Comparison of ENCODE assay signal across 10 cellular contexts in genomic region chr9:129938291-129938979, GRCh38.
DNase-seq lines count a peak whose midpoint lies in the region; ATAC-seq and TF ChIP-seq lines count a peak whose summit lies in the region.
"Had no signal": no experiment of that assay in that cellular context is flagged by ENCODE, and none has a peak within 500 bp of the region (broad histone marks: within the 10 kb centered on the region; RNA-seq: fewer than 3 reads in every experiment).

No MANE protein-coding gene starts in this region.

- no peaks in the 10 kb centered on the region for H3K27me3 ChIP-seq in IMR-90 (ENCODE audit: control insufficient read depth, insufficient read depth, low read length)
- no peaks in the 10 kb centered on the region for H3K27me3 ChIP-seq in naive thymus-derived CD4-positive, alpha-beta T cell (ENCODE audit: control insufficient read depth in 2 of 2, insufficient read depth in 2 of 2, low read length in 2 of 2)

- no CpG with 5 or more reads among the region's 2 CpGs for WGBS in IMR-90 (ENCODE audit: extremely low coverage in 2 of 2, insufficient read length in 1 of 2), 2 experiments

- H2AFZ ChIP-seq in IMR-90 (replicated peaks; ENCODE audit: low read length, poor library complexity): peak overlapping the region; percentile 60
- no peak overlapping the region for H2AFZ ChIP-seq in OCI-LY7 (ENCODE audit: low read length)

- peak overlapping the region; percentile 76 for H2BK5ac ChIP-seq in IMR-90 (ENCODE audit: low read depth, low read length, poor library complexity, severe bottlenecking)

- H3K9me2 ChIP-seq in OCI-LY7 (ENCODE audit: insufficient read depth, low read length): no peaks in the 10 kb centered on the region

- H3K79me2 ChIP-seq in OCI-LY7 (ENCODE audit: insufficient read depth, low read depth, low read length): no peaks in the 10 kb centered on the region; the same call in 1 of the 2 replicates

- H3K9me3 Mint-ChIP-seq in naive thymus-derived CD4-positive, alpha-beta T cell: peaks cover 0 to 13% (median 3%) of the 10 kb centered on the region in 11 donors

- H3K36me3 ChIP-seq in IMR-90 (ENCODE audit: control insufficient read depth, insufficient read depth, low read length) (peaks cover 8% of the 10 kb centered on the region), OCI-LY7 (ENCODE audit: insufficient read depth, low read length) (peaks cover 59% of the 10 kb centered on the region)
- H3K36me3 ChIP-seq in naive thymus-derived CD4-positive, alpha-beta T cell (ENCODE audit: control insufficient read depth in 2 of 3, insufficient read depth in 3 of 3, low read length in 3 of 3): peaks cover 5 to 19% (median 8%) of the 10 kb centered on the region in 3 experiments

- TF ChIP-seq CTCF in AG10803 (conservative IDR thresholded peaks at IDR 0.05; ENCODE audit: low read length) (no peak), IMR-90 (conservative IDR thresholded peaks at IDR 0.05; ENCODE audit: low read depth, low read length) (no peak), OCI-LY7 (conservative IDR thresholded peaks at IDR 0.05; ENCODE audit: low read length) (no peak)

- peak overlapping the region; percentile 81 for H2BK20ac ChIP-seq in IMR-90 (ENCODE audit: low read depth, low read length)

- peak overlapping the region in 1 of 2 experiments; percentile 63; a peak in 2 of 4 replicates for H4K8ac ChIP-seq in IMR-90 (ENCODE audit: low read depth in 2 of 2, low read length in 2 of 2)

- in situ Hi-C loops in IMR-90 (cut with MboI; ENCODE audit: low sequenced_read_pairs): no loop called here

- peak overlapping the region; percentile 5; the same call in 1 of the 2 replicates for H3K14ac ChIP-seq in IMR-90 (replicated peaks; ENCODE audit: low read depth, low read length)

- 0 out of 2 replicates have a peak overlapping the region, but pooled peaks have one; percentile 59 for H3K23ac ChIP-seq in IMR-90 (ENCODE audit: low read depth, low read length)

- peak overlapping the region; percentile 2 for H3K4ac ChIP-seq in IMR-90 (ENCODE audit: low read depth, low read length)

- peak overlapping the region; percentile 49; the same call in 1 of the 2 replicates for H4K5ac ChIP-seq in IMR-90 (ENCODE audit: low read depth, low read length)

- H3K4me3 ChIP-seq in AG10803 (ENCODE audit: low read length) (no peak overlapping the region), IMR-90 (ENCODE audit: insufficient read depth, low read depth, low read length) (no peak overlapping the region), OCI-LY7 (ENCODE audit: low read depth, low read length, poor library complexity, severe bottlenecking) (no peak overlapping the region)
- no peak overlapping the region for H3K4me3 ChIP-seq in naive thymus-derived CD4-positive, alpha-beta T cell (ENCODE audit: low read length)

- no peaks in the 10 kb centered on the region for H3K79me1 ChIP-seq in IMR-90 (ENCODE audit: low read depth in 1 of 2, low read length in 2 of 2)

- H2BK120ac ChIP-seq in IMR-90 (ENCODE audit: low read depth, low read length): peak overlapping the region; percentile 34

- peaks cover 0 to 39% (median 26%) of the 10 kb centered on the region in 5 donors for H3K36me3 Mint-ChIP-seq in naive thymus-derived CD4-positive, alpha-beta T cell

- peak overlapping the region; percentile 85 for H2AK9ac ChIP-seq in IMR-90 (replicated peaks; ENCODE audit: low read depth, low read length, poor library complexity)

- no peak for TF ChIP-seq RAD21 in IMR-90 (IDR thresholded peaks at IDR 0.05; ENCODE audit: low read length)

- peak; percentile 94 for DNase-seq in AG10803 (ENCODE audit: low read depth)
- DNase-seq in IMR-90: peak; percentile 84
- DNase-seq in cerebellum (ENCODE audit: low spot score): peak; percentile 62
- no peak for DNase-seq in naive thymus-derived CD4-positive, alpha-beta T cell
- DNase-seq in posterior cingulate gyrus: no peak
- no peak for DNase-seq in NCI-H1930 (lab: John Stamatoyannopoulos, UW)
- DNase-seq in OCI-LY7 (ENCODE audit: low spot score): no peak
- DNase-seq: activated T-cell treated with anti-CD3 and anti-CD28 coated beads, Interleukin-2, amount 50 U/mL, for 1 hour; mammary epithelial cell had no signal

- peak overlapping the region; percentile 28 for H3K18ac ChIP-seq in IMR-90 (ENCODE audit: low read depth, low read length)

- H2AK5ac ChIP-seq in IMR-90 (ENCODE audit: low read depth, low read length): no peak overlapping the region; the same call in 1 of the 2 replicates

- H3K4me2 ChIP-seq in IMR-90 (ENCODE audit: low read depth, low read length): peak overlapping the region; percentile 57
- no peak overlapping the region for H3K4me2 ChIP-seq in OCI-LY7 (ENCODE audit: low read length)

- POLR2A ChIA-PET in IMR-90 (lab: Charles Lee; ENCODE audit: unreplicated experiment): interaction anchor here (0.7 kb wide), 1 partner anchor 99 kb away, joined by 3 read pairs; no protein-coding TSS in a partner anchor
- POLR2A ChIA-PET in naive thymus-derived CD4-positive, alpha-beta T cell (lab: Charles Lee): interaction anchor here (0.6 to 1.3 kb wide), 3 partner anchors 9 to 25 kb away, joined by 3 read pairs; no protein-coding TSS in a partner anchor
- POLR2A ChIA-PET in OCI-LY7 (lab: Charles Lee): interaction anchor here (1.0 kb wide), 1 partner anchor 24 kb away, joined by 4 read pairs; no protein-coding TSS in a partner anchor

- H3K4me1 ChIP-seq in IMR-90 (ENCODE audit: control insufficient read depth, insufficient read depth, low read length): peaks cover 19% of the 10 kb centered on the region
- peaks cover 25 to 33% of the 10 kb centered on the region in 2 donors for H3K4me1 ChIP-seq in naive thymus-derived CD4-positive, alpha-beta T cell (ENCODE audit: control insufficient read depth in 2 of 2, insufficient read depth in 2 of 2, low read length in 2 of 2)
- peaks cover 8% of the 10 kb centered on the region for H3K4me1 ChIP-seq in OCI-LY7 (ENCODE audit: insufficient read depth, low read length, poor library complexity, severe bottlenecking)

- dilution Hi-C loops in IMR-90 (cut with HindIII; ENCODE audit: low sequenced_read_pairs, unreplicated experiment): no loop called here

- H3K27ac Mint-ChIP-seq in naive thymus-derived CD4-positive, alpha-beta T cell: peak overlapping the region; percentile 43 to 93 (median 84)

- TF ChIP-seq POLR2A in IMR-90 (IDR thresholded peaks at IDR 0.05; ENCODE audit: low read depth, low read length): no peak

- ATAC-seq in IMR-90 (ENCODE audit: low read depth): peak; percentile 86
- no peak for ATAC-seq in naive thymus-derived CD4-positive, alpha-beta T cell
- no peak for ATAC-seq in HG03342 (IDR thresholded peaks at IDR 0.05; ENCODE audit: unreplicated experiment)

- peak overlapping the region; percentile 42 for H3K56ac ChIP-seq in IMR-90 (ENCODE audit: extremely low read depth, insufficient read depth, low read length)

- H2BK15ac ChIP-seq in IMR-90 (ENCODE audit: low read depth, low read length): peak overlapping the region; percentile 2; the same call in 1 of the 3 replicates

- CTCF ChIA-PET in IMR-90 (lab: Yijun Ruan, JAX): interaction anchor here (0.6 to 1.6 kb wide), 3 partner anchors 20 to 693 kb away, joined by 3 to 6 read pairs (median 6); no protein-coding TSS in a partner anchor
- CTCF ChIA-PET in naive thymus-derived CD4-positive, alpha-beta T cell (lab: Charles Lee): interaction anchor here (0.6 to 1.2 kb wide), 5 partner anchors 11 to 77 kb away, joined by 3 read pairs; no protein-coding TSS in a partner anchor
- CTCF ChIA-PET in OCI-LY7 (lab: Charles Lee; ENCODE audit: unreplicated experiment): no interaction called here

- H4K91ac ChIP-seq in IMR-90 (ENCODE audit: insufficient read depth, low read depth, low read length): peak overlapping the region; percentile 57

- H4K20me1 ChIP-seq in IMR-90 (ENCODE audit: insufficient read depth, low read length) (no peaks in the 10 kb centered on the region), OCI-LY7 (ENCODE audit: insufficient read depth, low read length) (no peaks in the 10 kb centered on the region)

- no peaks in the 10 kb centered on the region; the same call in 1 of the 2 replicates for H3K9me1 ChIP-seq in IMR-90 (ENCODE audit: insufficient read depth, low read length)

- intact Hi-C loops in IMR-90 (cut with micrococcal nuclease) (no loop called here), posterior cingulate gyrus (cut with DNase I) (no loop called here), OCI-LY7 (cut with micrococcal nuclease; ENCODE audit: unreplicated experiment) (no loop called here)
- intact Hi-C loops in naive thymus-derived CD4-positive, alpha-beta T cell (cut with micrococcal nuclease): no loop called here

- no peaks in the 10 kb centered on the region for H3K27me3 Mint-ChIP-seq in naive thymus-derived CD4-positive, alpha-beta T cell

- H3K9me3 ChIP-seq in IMR-90 (ENCODE audit: control insufficient read depth, insufficient read depth, low read length): peaks cover 5% of the 10 kb centered on the region
- H3K9me3 ChIP-seq in naive thymus-derived CD4-positive, alpha-beta T cell (ENCODE audit: control insufficient read depth in 2 of 3, low read length in 3 of 3): peaks cover 0 to 7% (median 0%) of the 10 kb centered on the region in 3 experiments
- peaks cover 15% of the 10 kb centered on the region for H3K9me3 ChIP-seq in OCI-LY7 (ENCODE audit: low read length)

- H3K4me3 Mint-ChIP-seq in naive thymus-derived CD4-positive, alpha-beta T cell: peak overlapping the region in 7 of 10 donors; percentile 4 to 55 (median 36)

- H3K9ac ChIP-seq in IMR-90 (ENCODE audit: low read depth, low read length): no peak overlapping the region

- H3K27ac ChIP-seq in IMR-90 (ENCODE audit: insufficient read depth, low read length): peak overlapping the region; percentile 61; the same call in 1 of the 2 replicates
- H3K27ac ChIP-seq in naive thymus-derived CD4-positive, alpha-beta T cell (ENCODE audit: low read depth, low read length): peak overlapping the region; percentile 3
- H3K27ac ChIP-seq in OCI-LY7 (ENCODE audit: low read depth, low read length, poor library complexity, severe bottlenecking): no peak overlapping the region

- peaks cover 32 to 71% (median 60%) of the 10 kb centered on the region in 7 donors for H3K4me1 Mint-ChIP-seq in naive thymus-derived CD4-positive, alpha-beta T cell

- no TSS peak for BruUV-seq in IMR-90 (replicated peaks; lab: Mats Ljungman, UMichigan)
- BruUV-seq in OCI-LY7 (replicated peaks; lab: Mats Ljungman, UMichigan): no TSS peak

TF ChIP-seq in IMR-90, 13 proteins besides CTCF, POLR2A, EP300 and RAD21 (continues in another document):
- TF ChIP-seq RCOR1 (IDR thresholded peaks at IDR 0.05; ENCODE audit: insufficient replicate concordance, low read length) (no peak), MAFK (IDR thresholded peaks at IDR 0.05; ENCODE audit: low read depth, low read length) (no peak), MAZ (IDR thresholded peaks at IDR 0.05; ENCODE audit: borderline replicate concordance, low read depth, low read length) (no peak)
- TF ChIP-seq, protein P1, sequence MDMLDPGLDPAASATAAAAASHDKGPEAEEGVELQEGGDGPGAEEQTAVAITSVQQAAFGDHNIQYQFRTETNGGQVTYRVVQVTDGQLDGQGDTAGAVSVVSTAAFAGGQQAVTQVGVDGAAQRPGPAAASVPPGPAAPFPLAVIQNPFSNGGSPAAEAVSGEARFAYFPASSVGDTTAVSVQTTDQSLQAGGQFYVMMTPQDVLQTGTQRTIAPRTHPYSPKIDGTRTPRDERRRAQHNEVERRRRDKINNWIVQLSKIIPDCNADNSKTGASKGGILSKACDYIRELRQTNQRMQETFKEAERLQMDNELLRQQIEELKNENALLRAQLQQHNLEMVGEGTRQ (IDR thresholded peaks at IDR 0.05; ENCODE audit: low read depth, low read length): no peak

Comparison
In these comparisons a context has a peak if more than half of its experiments do, and no peak if none do; other contexts are left out.
1. DNase-seq: peak in AG10803 (single experiment), IMR-90 (single experiment) and cerebellum (single experiment); none in naive thymus-derived CD4-positive, alpha-beta T cell (0 of 9), posterior cingulate gyrus (0 of 10), NCI-H1930 (0 of 2) and OCI-LY7 (single experiment).